Comparison of ENCODE assay signal across 9 cellular contexts in genomic region chr19:48815870-48816501, GRCh38. TPM values are rescaled to one million over a fixed set of nuclear protein-coding genes. Genes with fewer than 3 reads are reported as not detected.
DNase-seq lines count a peak whose midpoint lies in the region; ATAC-seq and TF ChIP-seq lines count a peak whose summit lies in the region.
"Had no signal": no experiment of that assay in that cellular context is flagged by ENCODE, and none has a peak within 500 bp of the region (broad histone marks: within the 10 kb centered on the region; RNA-seq: fewer than 3 reads in every experiment).

No MANE protein-coding gene starts in this region.

- POLR2A ChIA-PET in RWPE1 (lab: Yijun Ruan, JAX; ENCODE audit: low non-redundant PET), result no interaction called here

- ATAC-seq in HG02588 (IDR thresholded peaks at IDR 0.05; ENCODE audit: unreplicated experiment), result no peak
- ATAC-seq: activated naive CD8-positive, alpha-beta T cell treated with anti-CD3 and anti-CD28 coated beads, Interleukin-2, amount 50 U/mL, for 24 hours had no signal

- TF ChIP-seq CTCF in BE2C (IDR thresholded peaks at IDR 0.05; ENCODE audit: low read depth, low read length) (peak; percentile 36; the same call in 1 of the 2 replicates), GM12864 (IDR thresholded peaks at IDR 0.05; ENCODE audit: low read depth, low read length, missing control alignments) (peak; percentile 15), RWPE1 (conservative IDR thresholded peaks at IDR 0.05; ENCODE audit: low read depth) (no peak)

- CTCF ChIA-PET in RWPE1 (lab: Yijun Ruan, JAX), result interaction anchor here (0.6 kb wide), 2 partner anchors 555 to 941 kb away, joined by 3 to 7 read pairs; no protein-coding TSS in a partner anchor

- peaks cover 14% of the 10 kb centered on the region for H3K4me1 ChIP-seq in BE2C

- no peaks in the 10 kb centered on the region for H3K9me3 ChIP-seq in BE2C

- DNase-seq in BE2C, result peak; percentile 66
- DNase-seq in GM12864 (ENCODE audit: low read depth), result no peak
- DNase-seq in RWPE1 (ENCODE audit: low spot score), result no peak
- DNase-seq in activated CD8-positive, alpha-beta memory T cell treated with anti-CD3 and anti-CD28 coated beads for 24 hours, result no peak
- no peak for DNase-seq in caudate nucleus (lab: John Stamatoyannopoulos, UW)
- no peak for DNase-seq in amygdala (lab: John Stamatoyannopoulos, UW)
- DNase-seq: activated naive CD8-positive, alpha-beta T cell treated with anti-CD3 and anti-CD28 coated beads, Interleukin-2, amount 50 U/mL, for 24 hours had no signal

- H3K4me3 ChIP-seq in BE2C (ENCODE audit: low read depth, low read length), result no peak overlapping the region
- H3K4me3 ChIP-seq in GM12864 (ENCODE audit: low read depth, low read length), result no peak overlapping the region

- H3K27me3 ChIP-seq in BE2C, result no peaks in the 10 kb centered on the region
- H3K27me3 ChIP-seq in layer of hippocampus (ENCODE audit: control insufficient read depth, insufficient read depth, low read length), result no peaks in the 10 kb centered on the region

- H3K36me3 ChIP-seq in BE2C, result no peaks in the 10 kb centered on the region

- H3K27ac ChIP-seq in RWPE1, result peak overlapping the region; percentile 89
- H3K27ac ChIP-seq in layer of hippocampus (ENCODE audit: low read depth, low read length), result peak overlapping the region; percentile 38
- H3K27ac ChIP-seq in caudate nucleus (ENCODE audit: low read depth, low read length), result no peak overlapping the region

RNA-seq across cellular contexts. Expression of gene BCAT2, which starts 5.2 kb away (rescaled TPM):
- 56.1 TPM for polyA plus RNA-seq in BE2C (2012; ENCODE audit: insufficient read depth, insufficient read length, low read depth)

RNA-seq across cellular contexts. Expression of gene HSD17B14, which starts 20.3 kb away (rescaled TPM):
- polyA plus RNA-seq in BE2C (2012; ENCODE audit: insufficient read depth, insufficient read length, low read depth), result 11.4 TPM

RNA-seq across cellular contexts. Expression of gene PLEKHA4, which starts 52.4 kb away (rescaled TPM):
- polyA plus RNA-seq in BE2C (2012; ENCODE audit: insufficient read depth, insufficient read length, low read depth), result 2.9 TPM

RNA-seq across cellular contexts. Expression of gene PPP1R15A, which starts 56.2 kb away (rescaled TPM):
- polyA plus RNA-seq in BE2C (2012; ENCODE audit: insufficient read depth, insufficient read length, low read depth), result 145 TPM
